Comparison of ENCODE assay signal across 25 cellular contexts in the genomic region with DNA sequence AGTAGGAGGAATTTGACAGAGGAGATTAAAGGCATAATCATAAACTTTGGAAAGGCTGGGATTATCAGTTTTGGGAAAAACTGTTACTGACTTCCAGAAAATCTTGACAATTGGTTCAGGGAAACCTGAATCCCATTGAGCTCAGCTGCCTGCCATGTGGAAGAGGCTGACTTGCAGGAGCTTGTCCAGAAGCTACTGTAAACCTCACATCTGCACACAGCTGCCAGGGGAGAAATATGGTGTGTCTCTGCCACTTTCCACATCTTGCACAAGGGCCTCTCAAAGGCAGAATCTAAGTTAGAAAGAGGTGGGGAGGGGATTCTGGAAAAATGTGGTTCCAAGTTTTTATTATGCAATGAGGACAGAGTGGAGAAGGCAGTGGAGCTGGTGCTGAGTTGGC.
"Had no signal": no experiment of that assay in that cellular context is flagged by ENCODE, and none has a peak within 500 bp of the region (broad histone marks: within the 10 kb centered on the region; RNA-seq: fewer than 3 reads in every experiment).

No MANE protein-coding gene starts in this region.

- H3K4me1 ChIP-seq: prostate gland had no signal

- FAIRE-seq: endothelial cell of umbilical vein, frontal cortex, kidney, urothelium cell line had no signal

- ATAC-seq: left lobe of liver; naive thymus-derived CD8-positive, alpha-beta T cell; right cardiac atrium; stimulated activated effector memory CD8-positive, alpha-beta T cell treated with anti-CD3 and anti-CD28 coated beads, Interleukin-12 subunit alpha, Interleukin-12 subunit beta, amount 100 ng/mL, for 72 hours; stimulated activated naive CD8-positive, alpha-beta T cell treated with anti-CD3 and anti-CD28 coated beads, Interleukin-15, Interleukin-2, amounts not matched to agents 100 U/mL and 50 U/mL, for 24 hours had no signal

- H3K4me3 ChIP-seq: coronary artery, esophagus squamous epithelium, lung, prostate gland, sigmoid colon, testis, tibial nerve, upper lobe of left lung had no signal

- H3K27me3 ChIP-seq: sigmoid colon, testis, tibial nerve had no signal

- H3K9me3 ChIP-seq: esophagus squamous epithelium, prostate gland, sigmoid colon, testis, tibial nerve, upper lobe of left lung had no signal

- H3K36me3 ChIP-seq: esophagus squamous epithelium, prostate gland, sigmoid colon, tibial nerve, upper lobe of left lung had no signal

- H3K27ac ChIP-seq: coronary artery, esophagus squamous epithelium, prostate gland, sigmoid colon, testis, tibial nerve, upper lobe of left lung had no signal

- DNase-seq: dermis blood vessel endothelial cell; effector memory CD4-positive, alpha-beta T cell; erythroblast; esophagus squamous epithelium; kidney; naive thymus-derived CD8-positive, alpha-beta T cell; nephron progenitor cell; nucleus accumbens; right cardiac atrium; sigmoid colon; stimulated activated CD4-positive, alpha-beta T cell treated with anti-CD3 and anti-CD28 coated beads, Interleukin-2, amount 100 ng/mL, for 24 hours; stimulated activated CD4-positive, alpha-beta T cell treated with anti-CD3 and anti-CD28 coated beads, Interleukin-4, amount 100 ng/mL, for 24 hours; stimulated activated naive CD8-positive, alpha-beta T cell treated with anti-CD3 and anti-CD28 coated beads, Interleukin-15, Interleukin-2, amounts not matched to agents 100 U/mL and 50 U/mL, for 24 hours; substantia nigra; testis; upper lobe of left lung had no signal
